In genomic region chr14:99028521-99028920, GRCh38 we compare ENCODE assay signal across 18 cellular contexts.
"Had no signal": no experiment of that assay in that cellular context is flagged by ENCODE, and none has a peak within 500 bp of the region (broad histone marks: within the 10 kb centered on the region; RNA-seq: fewer than 3 reads in every experiment).

No MANE protein-coding gene starts in this region.

- DNase-seq: Karpas-422, KG1, MG63, NCI-H1092, NCI-H1436, NCI-H187, NCI-H2029, NCI-H2081 treated with DMSO at 0.1 percent for 48 hours, NCI-H2171, NCI-H226, NCI-H446, NCI-H510A, NCI-H524 treated with DMSO at 0.1 percent for 48 hours, NCI-H69, NCI-H774, RPMI8226, SHP77, SK-N-SH had no signal

- H3K4me3 ChIP-seq: MG63 had no signal

- H3K27me3 ChIP-seq: MG63 had no signal

- H3K36me3 ChIP-seq: MG63 had no signal

- H3K9ac ChIP-seq: SK-N-SH had no signal

- H3K9me3 ChIP-seq: MG63, SK-N-SH had no signal

- H3K4me2 ChIP-seq: SK-N-SH had no signal
